ENCODE assay signal across 14 cellular contexts in the genomic region with DNA sequence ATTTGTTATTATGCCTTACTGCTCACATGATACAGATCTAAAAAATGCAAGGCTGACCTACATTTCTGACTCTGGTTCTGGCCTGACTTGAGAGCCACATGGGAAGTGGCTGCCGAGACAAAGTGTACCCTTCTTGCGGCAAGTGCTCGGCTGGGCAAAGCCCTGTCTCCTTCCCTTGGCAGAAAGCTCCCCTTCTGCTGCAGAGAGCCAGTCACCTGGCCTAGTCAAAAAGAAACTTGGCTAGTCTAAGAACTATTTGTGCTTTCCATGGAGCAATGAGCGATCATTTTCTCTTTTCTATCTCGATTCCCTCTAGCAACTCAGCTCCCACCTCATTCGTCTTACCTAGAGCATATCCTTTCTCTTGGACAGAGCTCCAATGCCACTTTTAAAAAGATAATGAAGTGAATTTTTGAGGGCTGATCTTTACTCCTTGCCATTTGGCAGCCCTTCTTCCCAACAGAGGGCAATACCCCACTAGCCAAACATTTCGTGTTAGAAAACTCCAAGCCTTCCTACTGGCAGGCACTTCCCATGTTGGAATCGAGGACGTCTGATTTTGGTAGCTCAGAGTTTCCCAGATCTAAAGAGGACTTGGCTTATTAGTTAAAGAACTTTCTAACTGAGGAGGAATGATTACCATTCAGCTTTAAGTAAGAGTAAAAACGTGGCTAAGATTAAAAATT.
DNase-seq lines count a peak whose midpoint lies in the region; ATAC-seq and TF ChIP-seq lines count a peak whose summit lies in the region.
"Had no signal": no experiment of that assay in that cellular context is flagged by ENCODE, and none has a peak within 500 bp of the region (broad histone marks: within the 10 kb centered on the region; RNA-seq: fewer than 3 reads in every experiment).

No MANE protein-coding gene starts in this region.

- no peak overlapping the region for H3K4me2 ChIP-seq in parathyroid adenoma (ENCODE audit: low read length)

- H3K27ac ChIP-seq in ACC112 (ENCODE audit: low read depth, low read length) (no peak overlapping the region), parathyroid adenoma (no peak overlapping the region)
- H3K27ac ChIP-seq: sigmoid colon, WERI-Rb-1 had no signal

- H3K4me3 ChIP-seq in ACC112 (ENCODE audit: low read depth, low read length) = peak overlapping the region; percentile 75
- no peak overlapping the region for H3K4me3 ChIP-seq in parathyroid adenoma (ENCODE audit: low read depth, low read length)
- H3K4me3 ChIP-seq: sigmoid colon had no signal

- H3K27me3 Mint-ChIP-seq in WTC11 (ENCODE audit: low read depth) = no peaks in the 10 kb centered on the region
- peaks cover 14% of the 10 kb centered on the region for H3K27me3 Mint-ChIP-seq in activated T-helper 1 cell treated with anti-CD3 and anti-CD28 coated beads, Interleukin-12 subunit alpha, Interleukin-12 subunit beta, Interleukin-2, Interleukin-4 antibody, amounts not matched to agents 30 ng/mL and 10 ng/mL and 1 ng/mL, durations not matched to agents 14 hours and 24 hours and 36 hours (ENCODE audit: insufficient read depth)

- no peak overlapping the region for H3K4me3 Mint-ChIP-seq in WTC11
- H3K4me3 Mint-ChIP-seq in activated T-helper 1 cell treated with anti-CD3 and anti-CD28 coated beads, Interleukin-12 subunit alpha, Interleukin-12 subunit beta, Interleukin-2, Interleukin-4 antibody, amounts not matched to agents 30 ng/mL and 10 ng/mL and 1 ng/mL, durations not matched to agents 14 hours and 24 hours and 36 hours = no peak overlapping the region
- H3K4me3 Mint-ChIP-seq: activated naive CD8-positive, alpha-beta T cell treated with anti-CD3 and anti-CD28 coated beads for 36 hours; immature natural killer cell had no signal

- intact Hi-C loops in head of caudate nucleus (cut with DNase I) = no loop called here
- intact Hi-C loops in activated T-helper 1 cell treated with anti-CD3 and anti-CD28 coated beads, Interleukin-12 subunit alpha, Interleukin-12 subunit beta, Interleukin-2, Interleukin-4 antibody, amounts not matched to agents 30 ng/mL and 10 ng/mL and 1 ng/mL, durations not matched to agents 14 hours and 24 hours and 36 hours (cut with micrococcal nuclease) = no loop called here

- H2AFZ ChIP-seq in ACC112 (ENCODE audit: low read length, unreplicated experiment) = peak overlapping the region; percentile 98
- peak overlapping the region; percentile 31 for H2AFZ ChIP-seq in parathyroid adenoma

- DNase-seq in WTC11 (ENCODE audit: low spot score) = no peak
- peak in 25 of 42 donors; percentile 9 to 73 (median 51) for DNase-seq in head of caudate nucleus
- no peak for DNase-seq in activated T-cell treated with anti-CD3 and anti-CD28 coated beads, Interleukin-2, amount 50 U/mL, for 1 hour
- DNase-seq in activated T-helper 1 cell treated with anti-CD3 and anti-CD28 coated beads, Interleukin-12 subunit alpha, Interleukin-12 subunit beta, Interleukin-2, Interleukin-4 antibody, amounts not matched to agents 30 ng/mL and 10 ng/mL and 1 ng/mL, durations not matched to agents 14 hours and 24 hours and 36 hours (ENCODE audit: low spot score) = no peak
- DNase-seq: activated naive CD8-positive, alpha-beta T cell treated with anti-CD3 and anti-CD28 coated beads for 36 hours; immature natural killer cell; OCI-M1; sigmoid colon; WERI-Rb-1 had no signal

- H3K27me3 ChIP-seq in ACC112 (ENCODE audit: insufficient read depth, low read length) (no peaks in the 10 kb centered on the region), parathyroid adenoma (ENCODE audit: control insufficient read depth, insufficient read depth, low read length) (no peaks in the 10 kb centered on the region)
- H3K27me3 ChIP-seq: sigmoid colon had no signal

- TF ChIP-seq CTCF in WTC11 (IDR thresholded peaks at IDR 0.05) (no peak), parathyroid adenoma (IDR thresholded peaks at IDR 0.05) (no peak)

- H3K36me3 Mint-ChIP-seq in WTC11 = peaks cover 3% of the 10 kb centered on the region; the same call in 1 of the 2 replicates
- no peaks in the 10 kb centered on the region for H3K36me3 Mint-ChIP-seq in activated T-helper 1 cell treated with anti-CD3 and anti-CD28 coated beads, Interleukin-12 subunit alpha, Interleukin-12 subunit beta, Interleukin-2, Interleukin-4 antibody, amounts not matched to agents 30 ng/mL and 10 ng/mL and 1 ng/mL, durations not matched to agents 14 hours and 24 hours and 36 hours (ENCODE audit: low read depth)
- H3K36me3 Mint-ChIP-seq: activated naive CD8-positive, alpha-beta T cell treated with anti-CD3 and anti-CD28 coated beads for 36 hours; immature natural killer cell had no signal

- H3K9me3 Mint-ChIP-seq in WTC11 = no peaks in the 10 kb centered on the region
- H3K9me3 Mint-ChIP-seq in activated T-helper 1 cell treated with anti-CD3 and anti-CD28 coated beads, Interleukin-12 subunit alpha, Interleukin-12 subunit beta, Interleukin-2, Interleukin-4 antibody, amounts not matched to agents 30 ng/mL and 10 ng/mL and 1 ng/mL, durations not matched to agents 14 hours and 24 hours and 36 hours = no peaks in the 10 kb centered on the region
- H3K9me3 Mint-ChIP-seq: activated naive CD8-positive, alpha-beta T cell treated with anti-CD3 and anti-CD28 coated beads for 36 hours had no signal

- H3K36me3 ChIP-seq in ACC112 (ENCODE audit: insufficient read depth, low read length) (no peaks in the 10 kb centered on the region), parathyroid adenoma (ENCODE audit: control insufficient read depth, insufficient read depth, low read length) (no peaks in the 10 kb centered on the region)
- H3K36me3 ChIP-seq: sigmoid colon, WERI-Rb-1 had no signal

- H3K79me2 ChIP-seq in ACC112 (ENCODE audit: control insufficient read depth, insufficient read depth, low read length, unreplicated experiment) (no peaks in the 10 kb centered on the region), parathyroid adenoma (no peaks in the 10 kb centered on the region)

- no peak overlapping the region for H3K9ac ChIP-seq in parathyroid adenoma

- CTCF ChIA-PET in WTC11 (lab: Charles Lee) = no interaction called here

- POLR2A ChIA-PET in WTC11 (lab: Charles Lee) = no interaction called here

- no peaks in the 10 kb centered on the region for H3K9me3 ChIP-seq in parathyroid adenoma (ENCODE audit: control insufficient read depth, low read length)
- H3K9me3 ChIP-seq: sigmoid colon had no signal

- 0 out of 2 replicates have a peak overlapping the region, but pooled peaks have one; percentile 22 for H3K27ac Mint-ChIP-seq in WTC11
- H3K27ac Mint-ChIP-seq in activated T-helper 1 cell treated with anti-CD3 and anti-CD28 coated beads, Interleukin-12 subunit alpha, Interleukin-12 subunit beta, Interleukin-2, Interleukin-4 antibody, amounts not matched to agents 30 ng/mL and 10 ng/mL and 1 ng/mL, durations not matched to agents 14 hours and 24 hours and 36 hours = no peak overlapping the region
- H3K27ac Mint-ChIP-seq: activated naive CD8-positive, alpha-beta T cell treated with anti-CD3 and anti-CD28 coated beads for 36 hours; immature natural killer cell had no signal

- no peak for ATAC-seq in WTC11
- no peak for ATAC-seq in HG02884 (IDR thresholded peaks at IDR 0.05; ENCODE audit: unreplicated experiment)
- no peak for ATAC-seq in GM21723 (IDR thresholded peaks at IDR 0.05; ENCODE audit: unreplicated experiment)
- ATAC-seq: HCT116 had no signal

- peaks cover 33% of the 10 kb centered on the region for H3K4me1 Mint-ChIP-seq in WTC11
- H3K4me1 Mint-ChIP-seq in activated T-helper 1 cell treated with anti-CD3 and anti-CD28 coated beads, Interleukin-12 subunit alpha, Interleukin-12 subunit beta, Interleukin-2, Interleukin-4 antibody, amounts not matched to agents 30 ng/mL and 10 ng/mL and 1 ng/mL, durations not matched to agents 14 hours and 24 hours and 36 hours (ENCODE audit: low read depth) = peaks cover 15% of the 10 kb centered on the region

- H3K4me1 ChIP-seq in ACC112 (ENCODE audit: control insufficient read depth, insufficient read depth, low read length, unreplicated experiment) = peaks cover 11% of the 10 kb centered on the region
- no peaks in the 10 kb centered on the region for H3K4me1 ChIP-seq in parathyroid adenoma
- H3K4me1 ChIP-seq: sigmoid colon had no signal

TF ChIP-seq in WTC11, 78 proteins besides CTCF, POLR2A, EP300 and RAD21 (continues in another document):
- TF ChIP-seq, protein P1, sequence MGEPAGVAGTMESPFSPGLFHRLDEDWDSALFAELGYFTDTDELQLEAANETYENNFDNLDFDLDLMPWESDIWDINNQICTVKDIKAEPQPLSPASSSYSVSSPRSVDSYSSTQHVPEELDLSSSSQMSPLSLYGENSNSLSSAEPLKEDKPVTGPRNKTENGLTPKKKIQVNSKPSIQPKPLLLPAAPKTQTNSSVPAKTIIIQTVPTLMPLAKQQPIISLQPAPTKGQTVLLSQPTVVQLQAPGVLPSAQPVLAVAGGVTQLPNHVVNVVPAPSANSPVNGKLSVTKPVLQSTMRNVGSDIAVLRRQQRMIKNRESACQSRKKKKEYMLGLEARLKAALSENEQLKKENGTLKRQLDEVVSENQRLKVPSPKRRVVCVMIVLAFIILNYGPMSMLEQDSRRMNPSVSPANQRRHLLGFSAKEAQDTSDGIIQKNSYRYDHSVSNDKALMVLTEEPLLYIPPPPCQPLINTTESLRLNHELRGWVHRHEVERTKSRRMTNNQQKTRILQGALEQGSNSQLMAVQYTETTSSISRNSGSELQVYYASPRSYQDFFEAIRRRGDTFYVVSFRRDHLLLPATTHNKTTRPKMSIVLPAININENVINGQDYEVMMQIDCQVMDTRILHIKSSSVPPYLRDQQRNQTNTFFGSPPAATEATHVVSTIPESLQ (CRISPR knock-in tag; IDR thresholded peaks at IDR 0.05) = no peak

Comparison
In these comparisons a context has a peak if more than half of its experiments do, and no peak if none do; other contexts are left out.
1. DNase-seq: peak in head of caudate nucleus (25 of 42); none in WTC11 (single experiment), activated T-cell treated with anti-CD3 and anti-CD28 coated beads, Interleukin-2, amount 50 U/mL, for 1 hour (single experiment) and activated T-helper 1 cell treated with anti-CD3 and anti-CD28 coated beads, Interleukin-12 subunit alpha, Interleukin-12 subunit beta, Interleukin-2, Interleukin-4 antibody, amounts not matched to agents 30 ng/mL and 10 ng/mL and 1 ng/mL, durations not matched to agents 14 hours and 24 hours and 36 hours (single experiment).